Comparison of ENCODE assay signal across 8 cellular contexts in genomic region chr4:74157743-74158560, GRCh38. TPM values are rescaled to one million over a fixed set of nuclear protein-coding genes. Genes with fewer than 3 reads are reported as not detected.
DNase-seq lines count a peak whose midpoint lies in the region; ATAC-seq and TF ChIP-seq lines count a peak whose summit lies in the region.

TSS of gene MTHFD2L (plus strand) at chr4:74158118. CDS start at chr4:74158139, 21 bp downstream.

- H3K27ac Mint-ChIP-seq in progenitor cell of endocrine pancreas: peak within 1 kb of the TSS; percentile 98

- H3K4me3 Mint-ChIP-seq in progenitor cell of endocrine pancreas (ENCODE audit: low read depth): peak within 1 kb of the TSS; percentile 92

- TF ChIP-seq CTCF in GM13977 (IDR thresholded peaks at IDR 0.05; ENCODE audit: extremely low read depth, insufficient read depth, missing control alignments) (no peak), left ventricle myocardium inferior (IDR thresholded peaks at IDR 0.05; ENCODE audit: borderline replicate concordance) (no peak), progenitor cell of endocrine pancreas (IDR thresholded peaks at IDR 0.05; ENCODE audit: unreplicated experiment) (no peak), upper lobe of right lung (IDR thresholded peaks at IDR 0.05) (no peak)

- peaks cover 11% of the 10 kb centered on the region for H3K36me3 Mint-ChIP-seq in progenitor cell of endocrine pancreas (ENCODE audit: insufficient read depth)

- H3K36me3 ChIP-seq in left ventricle myocardium inferior: peaks cover 13% of the 10 kb centered on the region
- peaks cover 20% of the 10 kb centered on the region for H3K36me3 ChIP-seq in upper lobe of right lung

- no peaks in the 10 kb centered on the region for H3K9me3 Mint-ChIP-seq in progenitor cell of endocrine pancreas (ENCODE audit: low read depth)

- H3K4me3 ChIP-seq in left ventricle myocardium inferior: peak within 1 kb of the TSS; percentile 72
- peak within 1 kb of the TSS; percentile 68 for H3K4me3 ChIP-seq in upper lobe of right lung

- intact Hi-C loops in left ventricle myocardium inferior (cut with micrococcal nuclease) (no loop called here), upper lobe of right lung (cut with DNase I) (no loop called here)

- H3K9me3 ChIP-seq in left ventricle myocardium inferior (replicated peaks) (no peaks in the 10 kb centered on the region), upper lobe of right lung (no peaks in the 10 kb centered on the region)

- peaks cover 47% of the 10 kb centered on the region for H3K4me1 ChIP-seq in left ventricle myocardium inferior
- peaks cover 16% of the 10 kb centered on the region for H3K4me1 ChIP-seq in upper lobe of right lung

- H3K27ac ChIP-seq in left ventricle myocardium inferior (replicated peaks) (peak within 1 kb of the TSS; percentile 94), upper lobe of right lung (peak within 1 kb of the TSS; percentile 85)

- in situ Hi-C loops in GM13977 (cut with MboI; ENCODE audit: low pct_unique_long_range_greater_than_20kb, low sequenced_read_pairs, unreplicated experiment): no loop called here

- H3K27me3 Mint-ChIP-seq in progenitor cell of endocrine pancreas: no peaks in the 10 kb centered on the region

- peaks cover 19% of the 10 kb centered on the region for H3K4me1 Mint-ChIP-seq in progenitor cell of endocrine pancreas (ENCODE audit: low read depth)

- ATAC-seq in HG02852 (IDR thresholded peaks at IDR 0.05; ENCODE audit: unreplicated experiment) (peak; percentile 98), upper lobe of right lung (peak; percentile 99)

- H3K27me3 ChIP-seq in left ventricle myocardium inferior (ENCODE audit: low read depth) (no peaks in the 10 kb centered on the region), upper lobe of right lung (no peaks in the 10 kb centered on the region)

- DNase-seq in GM13977 (ENCODE audit: low spot score): peak; percentile 94
- peak; percentile 8 for DNase-seq in NCI-H1436 treated with DMSO at 0.1 percent for 48 hours (lab: John Stamatoyannopoulos, UW)
- DNase-seq in T-helper 1 cell: peak; percentile 60 to 84 (median 66)
- peak; percentile 55 to 96 (median 88) for DNase-seq in amygdala (lab: John Stamatoyannopoulos, UW)
- peak; percentile 95 for DNase-seq in left ventricle myocardium inferior
- peak; percentile 92 for DNase-seq in progenitor cell of endocrine pancreas (ENCODE audit: low spot score, unreplicated experiment)
- DNase-seq in upper lobe of right lung: peak; percentile 98

RNA-seq across cellular contexts. Expression of gene MTHFD2L, which starts in this region (rescaled TPM):
- 13.8 TPM for total RNA-seq in left ventricle myocardium inferior
- total RNA-seq in progenitor cell of endocrine pancreas: 21.1 and 23.3 TPM in 2 replicates
- 14.1 TPM for total RNA-seq in upper lobe of right lung

Comparison
In these comparisons a context has a peak if more than half of its experiments do, and no peak if none do; other contexts are left out.
1. Peak in every context shown above with its lines: DNase-seq, ATAC-seq, H3K4me3 ChIP-seq and H3K27ac ChIP-seq.
2. DNase-seq: peak in every context shown above with its lines; median percentile 98 in upper lobe of right lung; 95 in left ventricle myocardium inferior; 94 in GM13977; 92 in progenitor cell of endocrine pancreas; 88 in amygdala; 66 in T-helper 1 cell; 8 in NCI-H1436 treated with DMSO at 0.1 percent for 48 hours.